In the genomic region with DNA sequence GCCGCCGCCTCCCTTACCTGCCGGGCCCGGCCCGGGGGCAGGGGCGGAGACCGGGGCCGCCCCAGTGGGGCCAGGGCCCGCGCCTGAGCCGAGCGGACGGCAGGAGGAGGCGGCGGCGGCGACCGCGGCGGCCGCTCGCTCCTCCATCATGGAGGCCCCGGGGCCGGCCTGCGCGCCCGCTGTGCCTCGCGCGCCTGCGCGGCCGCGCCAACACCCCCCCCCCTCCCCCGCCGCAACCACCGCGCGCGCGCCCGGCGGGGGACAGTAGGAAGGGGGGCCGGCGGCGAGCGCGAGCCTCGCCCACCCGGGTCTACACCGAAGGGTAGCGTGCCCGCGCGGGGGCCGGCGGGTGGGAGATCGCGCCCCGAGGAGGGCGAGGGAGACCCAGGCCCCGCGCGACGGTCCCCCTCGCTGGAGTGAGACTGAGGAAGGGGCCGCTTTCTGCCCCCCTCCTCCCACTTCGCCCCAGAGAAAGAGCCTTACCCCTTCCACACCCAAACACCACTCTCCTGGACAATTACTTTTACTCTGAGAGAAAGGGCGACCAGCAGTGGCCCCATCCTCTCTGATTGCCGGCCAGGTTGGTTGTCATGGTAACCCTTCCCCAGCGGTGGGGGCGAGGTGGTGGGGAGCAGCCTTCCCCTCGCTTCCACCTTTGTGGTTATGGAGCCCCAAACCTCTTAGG, we compare ENCODE assay signal across 1 cellular context.
TF ChIP-seq lines count a peak whose summit lies in the region.

STRN4 (minus strand) TSS at position 170 of the 685 bp plus-strand sequence; CDS start at position 150, 20 bp downstream.

TF ChIP-seq in HepG2, 621 proteins besides CTCF, POLR2A, EP300 and RAD21 (continued from another document):
- no peak for TF ChIP-seq ZNF232 (CRISPR knock-in tag; IDR thresholded peaks at IDR 0.05; ENCODE audit: borderline replicate concordance)
- no peak for TF ChIP-seq HOXD1 (CRISPR knock-in tag; IDR thresholded peaks at IDR 0.05)
- TF ChIP-seq TEAD2 (CRISPR knock-in tag; IDR thresholded peaks at IDR 0.05): no peak
